ENCODE assay signal across 12 cellular contexts in genomic region chr12:5430639-5431603, GRCh38. TPM values are rescaled to one million over a fixed set of nuclear protein-coding genes. Genes with fewer than 3 reads are reported as not detected.
DNase-seq lines count a peak whose midpoint lies in the region; ATAC-seq, FAIRE-seq and TF ChIP-seq lines count a peak whose summit lies in the region.
"Had no signal": no experiment of that assay in that cellular context is flagged by ENCODE, and none has a peak within 500 bp of the region (broad histone marks: within the 10 kb centered on the region; RNA-seq: fewer than 3 reads in every experiment).

No MANE protein-coding gene starts in this region.

- H3K4me1 ChIP-seq in H1 (replicated peaks in 1 of 4; ENCODE audit: control insufficient read depth in 3 of 4, insufficient read depth in 4 of 4, low read length in 3 of 4) (peaks cover 6 to 34% (median 19%) of the 10 kb centered on the region in 4 experiments), upper lobe of right lung (peaks cover 18% of the 10 kb centered on the region)

- H3K79me2 ChIP-seq in H1 (ENCODE audit: control insufficient read depth in 1 of 2, insufficient read depth in 2 of 2, low read length in 2 of 2), result no peaks in the 10 kb centered on the region

- H3K4me1 Mint-ChIP-seq in activated naive CD4-positive, alpha-beta T cell treated with anti-CD3 and anti-CD28 coated beads, Interleukin-2, amount 50 U/mL, for 24 hours, result peaks cover 15% of the 10 kb centered on the region
- peaks cover 18% of the 10 kb centered on the region for H3K4me1 Mint-ChIP-seq in activated naive CD4-positive, alpha-beta T cell treated with anti-CD3 and anti-CD28 coated beads for 36 hours (ENCODE audit: low read depth)
- H3K4me1 Mint-ChIP-seq in naive B cell, result peaks cover 15 to 29% (median 27%) of the 10 kb centered on the region in 3 donors

- POLR2A ChIA-PET in H1 (lab: Charles Lee; ENCODE audit: partially characterized antibody), result interaction anchor here (0.7 to 1.7 kb wide), 3 partner anchors 12 to 230 kb away, joined by 3 to 5 read pairs (median 3); no protein-coding TSS in a partner anchor

- no peak overlapping the region for H2BK15ac ChIP-seq in H1 (ENCODE audit: low read length)

- peak overlapping the region; percentile 96 to 97 for H3K4me2 ChIP-seq in H1 (ENCODE audit: insufficient read depth in 1 of 2, low read depth in 2 of 2, low read length in 2 of 2)

- 0 out of 2 replicates have a peak overlapping the region, but pooled peaks have one; percentile 36 for H2AFZ ChIP-seq in H1 (ENCODE audit: low read length)

- H3K23me2 ChIP-seq in H1 (ENCODE audit: low read depth, low read length), result peaks cover 41% of the 10 kb centered on the region

- no peak overlapping the region for H2BK20ac ChIP-seq in H1 (ENCODE audit: low read length)

- no peak for TF ChIP-seq EP300 in H1 (IDR thresholded peaks at IDR 0.05; ENCODE audit: borderline replicate concordance in 1 of 2, low read depth in 2 of 2, low read length in 2 of 2)

- H4K8ac ChIP-seq in H1 (ENCODE audit: extremely low read depth, insufficient read depth, low read length), result peak overlapping the region; percentile 3; the same call in 1 of the 2 replicates

- TF ChIP-seq RAD21 in H1 (IDR thresholded peaks at IDR 0.05 in 1 of 2, conservative IDR thresholded peaks at IDR 0.05 in 1 of 2; ENCODE audit: low read depth in 2 of 2, low read length in 2 of 2), result no peak

- peaks cover 39 to 67% (median 54%) of the 10 kb centered on the region in 4 experiments for H3K27me3 ChIP-seq in H1 (replicated peaks in 1 of 4; ENCODE audit: control insufficient read depth in 3 of 4, extremely low read depth in 1 of 4, insufficient read depth in 3 of 4, low read length in 3 of 4)
- peaks cover 74% of the 10 kb centered on the region for H3K27me3 ChIP-seq in upper lobe of right lung

- H3K4me3 ChIP-seq in H1 (ENCODE audit: extremely low read depth in 1 of 4, insufficient read depth in 2 of 4, low read depth in 3 of 4, low read length in 4 of 4) (peak overlapping the region; percentile 42 to 74 (median 48)), upper lobe of right lung (peak overlapping the region; percentile 42)
- H3K4me3 ChIP-seq: SK-N-MC had no signal

- WGBS in H1 (ENCODE audit: extremely low coverage in 1 of 2, insufficient coverage in 1 of 2, insufficient read length in 1 of 2, insufficient replicate concordance in 2 of 2, low coverage in 1 of 2, low lambda C conversion rate in 2 of 2, missing lambda C conversion rate in 1 of 2), 2 experiments, result 2% methylated on average over 46 of the region's 58 CpGs; no CpG with 5 or more reads in 1 of the 2 experiments

- H2BK12ac ChIP-seq in H1 (ENCODE audit: low read depth, low read length), result peak overlapping the region; percentile 91; the same call in 1 of the 2 replicates

- no peak overlapping the region for H3K14ac ChIP-seq in H1 (ENCODE audit: insufficient read length)

- H3K4me3 Mint-ChIP-seq in activated naive CD4-positive, alpha-beta T cell treated with anti-CD3 and anti-CD28 coated beads, Interleukin-2, amount 50 U/mL, for 24 hours, result peak overlapping the region; percentile 76
- no peak overlapping the region for H3K4me3 Mint-ChIP-seq in activated naive CD4-positive, alpha-beta T cell treated with anti-CD3 and anti-CD28 coated beads for 36 hours
- peak overlapping the region; percentile 21 to 87 (median 82) for H3K4me3 Mint-ChIP-seq in naive B cell

- no peak overlapping the region for H3K23ac ChIP-seq in H1 (ENCODE audit: insufficient read length)

- no peak for ATAC-seq in naive B cell (ENCODE audit: low read depth in 2 of 2)
- no peak for ATAC-seq in upper lobe of right lung
- no peak for ATAC-seq in GM18873 (IDR thresholded peaks at IDR 0.05; ENCODE audit: low FRiP score, unreplicated experiment)
- no peak for ATAC-seq in HG03571 (IDR thresholded peaks at IDR 0.05; ENCODE audit: unreplicated experiment)

- DNase-seq in activated naive CD4-positive, alpha-beta T cell treated with anti-CD3 and anti-CD28 coated beads for 36 hours, result no peak
- DNase-seq in H1 (ENCODE audit: low read depth in 1 of 2, low spot score in 2 of 2), result no peak
- DNase-seq in naive B cell, result no peak
- DNase-seq in upper lobe of right lung, result no peak
- DNase-seq in occipital lobe (lab: John Stamatoyannopoulos, UW), result no peak
- DNase-seq: foreskin melanocyte; stimulated activated CD4-positive, alpha-beta T cell treated with anti-CD3 and anti-CD28 coated beads, Interleukin-4, amount 100 ng/mL, for 24 hours had no signal

- no peak overlapping the region for H3K27ac Mint-ChIP-seq in activated naive CD4-positive, alpha-beta T cell treated with anti-CD3 and anti-CD28 coated beads, Interleukin-2, amount 50 U/mL, for 24 hours
- H3K27ac Mint-ChIP-seq in activated naive CD4-positive, alpha-beta T cell treated with anti-CD3 and anti-CD28 coated beads for 36 hours, result no peak overlapping the region
- H3K27ac Mint-ChIP-seq in naive B cell, result peak overlapping the region in 2 of 6 donors; percentile 24 to 59

- H4K20me1 ChIP-seq in H1 (replicated peaks in 1 of 2; ENCODE audit: control insufficient read depth in 1 of 2, insufficient read depth in 2 of 2, low read length in 2 of 2), result peaks cover 4 to 10% of the 10 kb centered on the region in 2 experiments

- no peak for TF ChIP-seq CTCF in H1 (IDR thresholded peaks at IDR 0.05; ENCODE audit: control extremely low read depth in 1 of 3, insufficient read depth in 1 of 3, low read depth in 1 of 3, low read length in 3 of 3)
- no peak for TF ChIP-seq CTCF in upper lobe of right lung (IDR thresholded peaks at IDR 0.05)

- 0 out of 2 replicates have a peak, but pooled peaks cover 2% of the 10 kb centered on the region for H3K79me1 ChIP-seq in H1 (ENCODE audit: low read depth, low read length)

- H3K4ac ChIP-seq in H1 (replicated peaks; ENCODE audit: insufficient read length, low read depth, low read length), result no peak overlapping the region

- H3K9me3 ChIP-seq in H1 (ENCODE audit: insufficient read depth in 2 of 2, low read depth in 1 of 2, low read length in 1 of 2) (no peaks in the 10 kb centered on the region), upper lobe of right lung (no peaks in the 10 kb centered on the region)

- intact Hi-C loops in activated naive CD4-positive, alpha-beta T cell treated with anti-CD3 and anti-CD28 coated beads for 36 hours (cut with micrococcal nuclease), result no loop called here
- intact Hi-C loops in upper lobe of right lung (cut with DNase I), result loop anchor here (10.0 kb wide), 1 partner anchor 226 kb away; no protein-coding TSS in a partner anchor

- no peak overlapping the region for H4K91ac ChIP-seq in H1 (replicated peaks; ENCODE audit: insufficient read length, low read length)

- no peak for FAIRE-seq in H1 (lab: Jason Lieb, UNC)

- no peak overlapping the region; the same call in 1 of the 2 replicates for H3K18ac ChIP-seq in H1 (ENCODE audit: extremely low read depth, low read length)

- no peak overlapping the region; a peak in 1 of 7 replicates for H3K9ac ChIP-seq in H1 (replicated peaks in 1 of 4; ENCODE audit: extremely low read depth in 1 of 4, low read depth in 3 of 4, low read length in 3 of 4)

- H3K36me3 ChIP-seq in H1 (ENCODE audit: control insufficient read depth in 2 of 4, insufficient read depth in 4 of 4, low read length in 3 of 4) (no peaks in the 10 kb centered on the region), upper lobe of right lung (no peaks in the 10 kb centered on the region)

- H2AK5ac ChIP-seq in H1 (ENCODE audit: low read depth, low read length), result no peak overlapping the region

- peak overlapping the region; percentile 38; the same call in 1 of the 2 replicates for H2BK5ac ChIP-seq in H1 (ENCODE audit: low read depth, low read length)

- CTCF ChIA-PET in activated naive CD4-positive, alpha-beta T cell treated with anti-CD3 and anti-CD28 coated beads for 36 hours (lab: Charles Lee), result no interaction called here
- CTCF ChIA-PET in H1 (lab: Charles Lee; ENCODE audit: partially characterized antibody), result interaction anchor here (0.6 to 9.2 kb wide), 7 partner anchors 10 to 803 kb away, joined by 3 to 112 read pairs (median 7); no protein-coding TSS in a partner anchor

- H3K27ac ChIP-seq in H1 (ENCODE audit: low read depth, low read length) (no peak overlapping the region), upper lobe of right lung (no peak overlapping the region)
- H3K27ac ChIP-seq: C4-2B, SK-N-MC had no signal

- H3K27me3 Mint-ChIP-seq in activated naive CD4-positive, alpha-beta T cell treated with anti-CD3 and anti-CD28 coated beads, Interleukin-2, amount 50 U/mL, for 24 hours, result peaks cover 32% of the 10 kb centered on the region
- peaks cover 47% of the 10 kb centered on the region for H3K27me3 Mint-ChIP-seq in activated naive CD4-positive, alpha-beta T cell treated with anti-CD3 and anti-CD28 coated beads for 36 hours (ENCODE audit: low read depth)
- H3K27me3 Mint-ChIP-seq in naive B cell, result peaks cover 48 to 65% (median 52%) of the 10 kb centered on the region in 3 donors

- H3K36me3 Mint-ChIP-seq in activated naive CD4-positive, alpha-beta T cell treated with anti-CD3 and anti-CD28 coated beads, Interleukin-2, amount 50 U/mL, for 24 hours, result no peaks in the 10 kb centered on the region
- no peaks in the 10 kb centered on the region for H3K36me3 Mint-ChIP-seq in activated naive CD4-positive, alpha-beta T cell treated with anti-CD3 and anti-CD28 coated beads for 36 hours (ENCODE audit: low read depth)
- H3K36me3 Mint-ChIP-seq in naive B cell, result no peaks in the 10 kb centered on the region

- TF ChIP-seq POLR2A in H1 (IDR thresholded peaks at IDR 0.05; ENCODE audit: control extremely low read depth in 1 of 2, low read depth in 2 of 2, low read length in 2 of 2), result no peak

- H3K56ac ChIP-seq in H1 (replicated peaks; ENCODE audit: insufficient read length, low read depth, low read length), result no peak overlapping the region

- peak overlapping the region; percentile 44 for H4K5ac ChIP-seq in H1 (ENCODE audit: insufficient read length, low read depth, low read length)

- no peaks in the 10 kb centered on the region for H3K9me3 Mint-ChIP-seq in activated naive CD4-positive, alpha-beta T cell treated with anti-CD3 and anti-CD28 coated beads, Interleukin-2, amount 50 U/mL, for 24 hours
- no peaks in the 10 kb centered on the region for H3K9me3 Mint-ChIP-seq in activated naive CD4-positive, alpha-beta T cell treated with anti-CD3 and anti-CD28 coated beads for 36 hours
- peaks cover 0 to 1% (median 0%) of the 10 kb centered on the region in 7 donors for H3K9me3 Mint-ChIP-seq in naive B cell

- H2BK120ac ChIP-seq in H1 (replicated peaks; ENCODE audit: low read depth, low read length), result peak overlapping the region; percentile 48

RNA-seq across cellular contexts. Expression of gene NTF3, which starts 1.0 kb away (rescaled TPM):
- not detected for total RNA-seq in activated naive CD4-positive, alpha-beta T cell treated with anti-CD3 and anti-CD28 coated beads for 36 hours
- 1.2 and 2.3 TPM in 2 replicates for total RNA-seq in H1 (2021; fragmentation: NEBNext Ultra II Directional; extraction: Animal tissue kit (Norgen Biotek cat#: 25700))
- 1.4 and 1.5 TPM in 2 replicates for polyA plus RNA-seq in H1 (2011; rRNA removed)
- 2.2 TPM for polyA plus RNA-seq in H1 (2011; cell fraction: cytosol; rRNA removed)
- 3.0 TPM for polyA plus RNA-seq in H1 (2011; cell fraction: nucleus; rRNA removed)
- 1.5 to 2.0 TPM (median 1.6 TPM) in 4 replicates for polyA plus RNA-seq in H1 (2012, experiment 1 of 2)
- 0.94 TPM for polyA plus RNA-seq in H1 (2012, experiment 2 of 2)
- 0.45 TPM for polyA plus RNA-seq in H1 (2013, experiment 1 of 2)
- 0.53 TPM for polyA plus RNA-seq in H1 (2013, experiment 2 of 2)
- 2.2 and 2.3 TPM in 2 replicates for polyA minus RNA-seq in H1 (2011; rRNA and poly(A)+ RNA removed)
- 1.5 TPM for polyA minus RNA-seq in H1 (2011; cell fraction: cytosol; rRNA and poly(A)+ RNA removed)
- 4.7 TPM for polyA minus RNA-seq in H1 (2011; cell fraction: nucleus; rRNA and poly(A)+ RNA removed)
- polyA plus RNA-seq in naive B cell (ENCODE audit: low read depth in 6 of 6), result not detected
- total RNA-seq in upper lobe of right lung, result 0.93 TPM
- total RNA-seq in occipital lobe, result 2.3 TPM
